In the genomic region with DNA sequence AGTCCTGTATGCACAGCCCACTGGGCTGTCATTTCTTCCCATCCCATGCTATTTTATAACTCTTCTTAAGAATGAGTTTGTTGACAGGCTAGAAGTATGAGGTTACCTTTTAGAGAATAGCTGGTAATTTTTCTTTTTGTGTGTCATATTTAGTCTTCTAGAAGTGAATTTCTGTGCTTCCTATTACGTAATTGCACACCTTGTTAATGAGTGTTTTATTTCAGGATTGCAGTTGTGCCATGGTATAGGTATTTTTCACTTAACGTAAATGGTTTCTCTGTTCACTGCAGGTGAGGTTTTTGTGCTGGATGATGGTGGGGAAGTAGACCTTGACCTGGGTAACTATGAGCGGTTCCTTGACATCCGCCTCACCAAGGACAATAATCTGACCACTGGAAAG, we compare ENCODE assay signal across 23 cellular contexts. TPM values are rescaled to one million over a fixed set of nuclear protein-coding genes. Genes with fewer than 3 reads are reported as not detected.
A peak's percentile ranks its signal among the peaks of the same experiment; 100 is the strongest.
DNase-seq lines count a peak whose midpoint lies in the region; ATAC-seq and TF ChIP-seq lines count a peak whose summit lies in the region.
"Had no signal": no experiment of that assay in that cellular context is flagged by ENCODE, and none has a peak within 500 bp of the region (broad histone marks: within the 10 kb centered on the region; RNA-seq: fewer than 3 reads in every experiment).

No MANE protein-coding gene starts in this region.

- intact Hi-C loops in tibial artery (cut with DNase I; ENCODE audit: low total_unique reads): no loop called here

- no peak for DNase-seq in activated T-cell treated with anti-CD3 and anti-CD28 coated beads, Interleukin-2, amount 50 U/mL, for 4 hours
- DNase-seq in activated T-cell treated with anti-CD3 and anti-CD28 coated beads for 4 hours: no peak
- DNase-seq in RWPE2 (ENCODE audit: low spot score): no peak
- no peak for DNase-seq in epithelial cell of prostate (ENCODE audit: low read depth, low spot score)
- DNase-seq in tibial artery: no peak
- no peak for DNase-seq in GM19238 (ENCODE audit: insufficient read length, low spot score)
- DNase-seq: ACHN; activated CD8-positive, alpha-beta memory T cell treated with anti-CD3 and anti-CD28 coated beads for 24 hours; caudate nucleus; head of caudate nucleus; left cardiac atrium; NCI-H146; NCI-H526 treated with DMSO at 0.1 percent for 48 hours; spleen; stimulated activated CD4-positive, alpha-beta T cell treated with anti-CD3 and anti-CD28 coated beads, Interleukin-4, amount 100 ng/mL, for 1 hour; stimulated activated naive CD4-positive, alpha-beta T cell treated with Interleukin-2 at 50 U/mL for 16 hours; T-helper 9 cell had no signal

- H3K4me1 ChIP-seq in RWPE2 (ENCODE audit: insufficient read depth, poor library complexity, severe bottlenecking) (peaks cover 33% of the 10 kb centered on the region), tibial artery (peaks cover 0 to 78% (median 52%) of the 10 kb centered on the region in 4 donors)

- H3K4me1 Mint-ChIP-seq in activated T-cell treated with anti-CD3 and anti-CD28 coated beads, Interleukin-2, amount 50 U/mL, for 4 hours (ENCODE audit: low read depth): peaks cover 54% of the 10 kb centered on the region

- H3K4me3 Mint-ChIP-seq in activated T-cell treated with anti-CD3 and anti-CD28 coated beads, Interleukin-2, amount 50 U/mL, for 4 hours: peak overlapping the region; percentile 58
- H3K4me3 Mint-ChIP-seq: memory B cell, type B pancreatic cell, WTC11 had no signal

- H3K27me3 Mint-ChIP-seq in activated T-cell treated with anti-CD3 and anti-CD28 coated beads, Interleukin-2, amount 50 U/mL, for 4 hours (ENCODE audit: low read depth): no peaks in the 10 kb centered on the region
- H3K27me3 Mint-ChIP-seq: memory B cell, type B pancreatic cell had no signal

- TF ChIP-seq CTCF in RWPE2 (IDR thresholded peaks at IDR 0.05; ENCODE audit: poor library complexity, severe bottlenecking) (no peak), tibial artery (IDR thresholded peaks at IDR 0.05) (no peak)

- no peaks in the 10 kb centered on the region for H3K9me3 Mint-ChIP-seq in activated T-cell treated with anti-CD3 and anti-CD28 coated beads, Interleukin-2, amount 50 U/mL, for 4 hours
- H3K9me3 Mint-ChIP-seq: memory B cell, type B pancreatic cell, WTC11 had no signal

- peaks cover 81% of the 10 kb centered on the region for H3K36me3 ChIP-seq in RWPE2 (ENCODE audit: low read depth)
- H3K36me3 ChIP-seq in tibial artery: peaks cover 34 to 49% (median 35%) of the 10 kb centered on the region in 3 donors

- H3K27ac ChIP-seq in RWPE2 (ENCODE audit: poor library complexity, severe bottlenecking): peak overlapping the region; percentile 81
- H3K27ac ChIP-seq in epithelial cell of prostate: peak overlapping the region; percentile 50
- peak overlapping the region; percentile 64 to 91 for H3K27ac ChIP-seq in tibial artery
- H3K27ac ChIP-seq: C4-2B, spleen had no signal

- H3K9me3 ChIP-seq in RWPE2 (ENCODE audit: severe bottlenecking): no peaks in the 10 kb centered on the region
- no peaks in the 10 kb centered on the region for H3K9me3 ChIP-seq in tibial artery
- H3K9me3 ChIP-seq: spleen had no signal

- no peak for ATAC-seq in activated T-cell treated with anti-CD3 and anti-CD28 coated beads, Interleukin-2, amount 50 U/mL, for 4 hours
- ATAC-seq in RWPE2 (ENCODE audit: low read depth) (no peak), GM19467 (IDR thresholded peaks at IDR 0.05; ENCODE audit: unreplicated experiment) (no peak), GM19452 (IDR thresholded peaks at IDR 0.05; ENCODE audit: unreplicated experiment) (no peak)
- ATAC-seq: left cardiac atrium, WTC11 had no signal

- H3K27me3 ChIP-seq in RWPE2 (ENCODE audit: insufficient read depth, poor library complexity, severe bottlenecking) (no peaks in the 10 kb centered on the region), tibial artery (no peaks in the 10 kb centered on the region)
- H3K27me3 ChIP-seq: spleen had no signal

- H3K36me3 Mint-ChIP-seq in activated T-cell treated with anti-CD3 and anti-CD28 coated beads, Interleukin-2, amount 50 U/mL, for 4 hours (ENCODE audit: insufficient read depth): peaks cover 73% of the 10 kb centered on the region

- no peak overlapping the region for H3K4me3 ChIP-seq in RWPE2 (ENCODE audit: severe bottlenecking)
- H3K4me3 ChIP-seq in tibial artery: no peak overlapping the region
- H3K4me3 ChIP-seq: spleen had no signal

RNA-seq across cellular contexts. Expression of gene CTPS1, which starts 5.0 kb away (rescaled TPM):
- 100 to 1,000 TPM; 194 to 214 (median 194) TPM for total RNA-seq in activated T-cell treated with anti-CD3 and anti-CD28 coated beads, Interleukin-2, amount 50 U/mL, for 4 hours

RNA-seq across cellular contexts. Expression of gene SLFNL1, which starts 37.0 kb away (rescaled TPM):
- total RNA-seq in activated T-cell treated with anti-CD3 and anti-CD28 coated beads, Interleukin-2, amount 50 U/mL, for 4 hours: under 1 TPM in 2 of 3 donors, not detected in 1; 0.05 to 0.24 TPM
- total RNA-seq: WTC11 had no signal
